Comparison of ENCODE assay signal across 27 cellular contexts in the genomic region with DNA sequence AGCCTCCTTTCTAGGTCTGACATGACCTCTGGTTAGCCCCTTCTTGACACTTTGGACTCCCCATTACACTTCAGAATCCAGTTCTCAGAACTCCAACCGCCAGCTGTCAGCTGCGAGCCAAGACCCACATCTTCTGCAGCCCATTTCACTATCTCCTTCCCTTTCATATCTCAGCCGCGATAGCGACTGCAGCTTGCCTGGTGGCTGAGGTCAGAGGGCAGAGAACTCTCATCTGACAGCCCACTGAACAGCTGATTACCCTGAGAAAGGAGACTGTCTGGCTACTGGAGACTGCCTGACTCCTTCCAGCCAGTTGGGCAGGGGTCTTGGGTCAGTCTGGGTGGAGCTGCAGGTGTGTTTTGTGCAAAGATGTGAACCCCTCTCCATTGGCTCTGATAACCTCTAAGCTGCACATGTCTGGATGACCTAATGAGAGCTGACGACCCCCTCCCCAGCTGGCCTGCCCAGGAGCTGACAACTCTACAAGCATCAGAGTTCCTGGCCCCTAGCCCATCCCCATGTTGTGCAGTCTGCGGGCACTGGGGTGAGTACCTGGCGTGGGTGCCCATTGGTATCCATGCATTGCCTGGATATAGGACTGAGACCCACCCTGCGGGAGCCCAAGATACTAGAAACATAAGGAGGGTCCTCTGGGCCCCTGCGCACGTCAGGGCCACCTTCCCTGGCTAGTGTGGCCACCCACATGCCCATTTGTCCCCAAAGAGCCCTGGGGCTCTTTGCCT. TPM values are rescaled to one million over a fixed set of nuclear protein-coding genes. Genes with fewer than 3 reads are reported as not detected.
DNase-seq lines count a peak whose midpoint lies in the region; ATAC-seq, FAIRE-seq and TF ChIP-seq lines count a peak whose summit lies in the region.
"Had no signal": no experiment of that assay in that cellular context is flagged by ENCODE, and none has a peak within 500 bp of the region (broad histone marks: within the 10 kb centered on the region; RNA-seq: fewer than 3 reads in every experiment).

No MANE protein-coding gene starts in this region.

- CTCF ChIA-PET in K562 (lab: Yijun Ruan, JAX; ENCODE audit: low intra/inter-chr PET ratio), result no interaction called here

- H3K4me3 ChIP-seq in H7 (ENCODE audit: insufficient read depth, low read depth, low read length) (no peak overlapping the region), K562 (no peak overlapping the region), lower lobe of right lung (peak overlapping the region; percentile 44)
- H3K4me3 ChIP-seq: left ventricle myocardium inferior, PC-9, tibial nerve had no signal

- 16% methylated on average over 11 of the region's 11 CpGs for WGBS in K562 (ENCODE audit: insufficient coverage, low coverage, missing lambda C conversion rate)

- no peak overlapping the region for H3K4me3 Mint-ChIP-seq in activated naive CD8-positive, alpha-beta T cell treated with anti-CD3 and anti-CD28 coated beads for 36 hours
- no peak overlapping the region for H3K4me3 Mint-ChIP-seq in activated T-cell treated with anti-CD3 and anti-CD28 coated beads, Interleukin-2, amount 50 U/mL, for 24 hours
- H3K4me3 Mint-ChIP-seq: activated B cell treated with CpG ODN at 0.5 μM for 24 hours; stimulated activated naive CD8-positive, alpha-beta T cell treated with anti-CD3 and anti-CD28 coated beads, Interleukin-15, amount 100 ng/mL, for 72 hours had no signal

- POLR2A ChIA-PET in K562 (lab: Yijun Ruan, JAX), result interaction anchor here (0.5 to 2.6 kb wide), 8 partner anchors 13 to 244 kb away, joined by 3 to 9 read pairs (median 3); partner anchors contain the start of gene SLC3A2

- H3K4me2 ChIP-seq in K562 (ENCODE audit: insufficient read depth, low read length), result no peak overlapping the region
- H3K4me2 ChIP-seq: PC-9 had no signal

- in situ Hi-C loops in K562 (cut with MboI), result no loop called here

- H3K36me3 ChIP-seq in H7 (replicated peaks; ENCODE audit: control insufficient read depth, insufficient read depth, low read length), result no peaks in the 10 kb centered on the region
- no peaks in the 10 kb centered on the region for H3K36me3 ChIP-seq in K562 (ENCODE audit: control insufficient read depth, insufficient read depth, low read length)
- H3K36me3 ChIP-seq in lower lobe of right lung, result no peaks in the 10 kb centered on the region
- H3K36me3 ChIP-seq: left ventricle myocardium inferior, tibial nerve had no signal

- H3K27me3 ChIP-seq in H7 (ENCODE audit: control insufficient read depth, insufficient read depth, low read length), result peaks cover 28% of the 10 kb centered on the region
- peaks cover 0 to 13% of the 10 kb centered on the region in 2 experiments; a peak in 3 of 5 replicates for H3K27me3 ChIP-seq in K562 (ENCODE audit: control insufficient read depth in 2 of 2, insufficient read depth in 2 of 2, low read length in 2 of 2)
- H3K27me3 ChIP-seq in lower lobe of right lung (ENCODE audit: low read depth), result peaks cover 42% of the 10 kb centered on the region

- H3K4me1 ChIP-seq in K562 (replicated peaks in 1 of 2; ENCODE audit: control insufficient read depth in 2 of 2, insufficient read depth in 2 of 2, low read length in 2 of 2) (peaks cover 19 to 49% of the 10 kb centered on the region in 2 experiments), lower lobe of right lung (peaks cover 8% of the 10 kb centered on the region)

- ATAC-seq in K562, result peak; percentile 11; the same call in 1 of the 3 replicates
- no peak for ATAC-seq in lower lobe of right lung
- ATAC-seq: stimulated activated naive CD8-positive, alpha-beta T cell treated with anti-CD3 and anti-CD28 coated beads, Interleukin-15, amount 100 ng/mL, for 72 hours had no signal

- no peaks in the 10 kb centered on the region for H3K79me2 ChIP-seq in K562 (ENCODE audit: control insufficient read depth, insufficient read depth, low read length)

- peak; percentile 60; the same call in 1 of the 2 replicates for TF ChIP-seq EP300 in K562 (IDR thresholded peaks at IDR 0.05; ENCODE audit: low read length)

- H3K9me3 ChIP-seq in K562 (replicated peaks; ENCODE audit: control insufficient read depth, insufficient read depth, low read depth, low read length) (no peaks in the 10 kb centered on the region), lower lobe of right lung (no peaks in the 10 kb centered on the region)
- H3K9me3 ChIP-seq: left ventricle myocardium inferior had no signal

- TF ChIP-seq POLR2A in K562 (conservative IDR thresholded peaks at IDR 0.05), result no peak

- H2AFZ ChIP-seq in K562 (ENCODE audit: low read depth, low read length), result no peak overlapping the region
- H2AFZ ChIP-seq: PC-9 had no signal

- TF ChIP-seq RAD21 in K562 (CRISPR knock-in tag; conservative IDR thresholded peaks at IDR 0.05 in 1 of 2, IDR thresholded peaks at IDR 0.05 in 1 of 2), result no peak

- peak; percentile 65 for FAIRE-seq in K562 (lab: Jason Lieb, UNC)

- peaks cover 42% of the 10 kb centered on the region for H3K27me3 Mint-ChIP-seq in activated naive CD8-positive, alpha-beta T cell treated with anti-CD3 and anti-CD28 coated beads for 36 hours
- H3K27me3 Mint-ChIP-seq in activated T-cell treated with anti-CD3 and anti-CD28 coated beads, Interleukin-2, amount 50 U/mL, for 24 hours, result peaks cover 45% of the 10 kb centered on the region

- 0 out of 2 replicates have a peak, but pooled peaks cover 7% of the 10 kb centered on the region for H4K20me1 ChIP-seq in K562 (replicated peaks; ENCODE audit: control insufficient read depth, insufficient read depth, low read length)

- no peaks in the 10 kb centered on the region for H3K9me3 Mint-ChIP-seq in activated naive CD8-positive, alpha-beta T cell treated with anti-CD3 and anti-CD28 coated beads for 36 hours
- H3K9me3 Mint-ChIP-seq in activated T-cell treated with anti-CD3 and anti-CD28 coated beads, Interleukin-2, amount 50 U/mL, for 24 hours, result no peaks in the 10 kb centered on the region
- H3K9me3 Mint-ChIP-seq: activated B cell treated with CpG ODN at 0.5 μM for 24 hours; stimulated activated naive CD8-positive, alpha-beta T cell treated with anti-CD3 and anti-CD28 coated beads, Interleukin-15, amount 100 ng/mL, for 72 hours had no signal

- no peak overlapping the region for H3K27ac Mint-ChIP-seq in activated naive CD8-positive, alpha-beta T cell treated with anti-CD3 and anti-CD28 coated beads for 36 hours
- H3K27ac Mint-ChIP-seq in activated T-cell treated with anti-CD3 and anti-CD28 coated beads, Interleukin-2, amount 50 U/mL, for 24 hours, result no peak overlapping the region
- H3K27ac Mint-ChIP-seq: activated B cell treated with CpG ODN at 0.5 μM for 24 hours; stimulated activated naive CD8-positive, alpha-beta T cell treated with anti-CD3 and anti-CD28 coated beads, Interleukin-15, amount 100 ng/mL, for 72 hours had no signal

- H3K27ac ChIP-seq in K562 (ENCODE audit: extremely low read depth, low read depth, low read length), result no peak overlapping the region
- peak overlapping the region; percentile 67 for H3K27ac ChIP-seq in lower lobe of right lung
- H3K27ac ChIP-seq in temporal lobe (ENCODE audit: low read depth, low read length), result peak overlapping the region; percentile 86
- H3K27ac ChIP-seq: left ventricle myocardium inferior, PC-9, tibial nerve had no signal

- H3K36me3 Mint-ChIP-seq in activated naive CD8-positive, alpha-beta T cell treated with anti-CD3 and anti-CD28 coated beads for 36 hours, result no peaks in the 10 kb centered on the region
- no peaks in the 10 kb centered on the region for H3K36me3 Mint-ChIP-seq in activated T-cell treated with anti-CD3 and anti-CD28 coated beads, Interleukin-2, amount 50 U/mL, for 24 hours (ENCODE audit: low read depth)

- peaks cover 11% of the 10 kb centered on the region for H3K4me1 Mint-ChIP-seq in activated naive CD8-positive, alpha-beta T cell treated with anti-CD3 and anti-CD28 coated beads for 36 hours
- peaks cover 17% of the 10 kb centered on the region for H3K4me1 Mint-ChIP-seq in activated T-cell treated with anti-CD3 and anti-CD28 coated beads, Interleukin-2, amount 50 U/mL, for 24 hours (ENCODE audit: low read depth)

- H3K9ac ChIP-seq in K562 (ENCODE audit: insufficient read depth in 1 of 2, low read depth in 2 of 2, low read length in 2 of 2), result peak overlapping the region in 1 of 2 experiments; percentile 19; a peak in 1 of 4 replicates

- intact Hi-C loops in K562 (cut with micrococcal nuclease), result no loop called here
- intact Hi-C loops in lower lobe of right lung (cut with DNase I), result no loop called here

- BruUV-seq in K562 (replicated peaks; lab: Mats Ljungman, UMichigan), result no TSS peak

- DNase-seq in H7, result peak; percentile 21
- peak; percentile 41 to 69 (median 47) for DNase-seq in K562 (ENCODE audit: extremely low read depth in 1 of 4, low spot score in 3 of 4)
- DNase-seq in lower lobe of right lung, result peak; percentile 21
- DNase-seq in HPDE6-E6E7 (ENCODE audit: extremely low spot score), result no peak
- no peak for DNase-seq in activated naive CD8-positive, alpha-beta T cell treated with anti-CD3 and anti-CD28 coated beads for 36 hours
- DNase-seq in activated T-cell treated with anti-CD3 and anti-CD28 coated beads, Interleukin-2, amount 50 U/mL, for 24 hours, result no peak
- DNase-seq: activated B cell treated with CpG ODN at 0.5 μM for 24 hours; activated CD4-positive, alpha-beta T cell treated with anti-CD3 and anti-CD28 coated beads, Interleukin-2, amount 50 U/mL, for 4 hours; activated naive CD4-positive, alpha-beta T cell treated with anti-CD3 and anti-CD28 coated beads, Interleukin-2, amount 50 U/mL, for 16 hours; Calu3; dermis blood vessel endothelial cell; DMS79 treated with DMSO at 0.1 percent for 48 hours; left ventricle myocardium inferior; NCI-H1694 treated with DMSO at 0.1 percent for 48 hours; NCI-H2171 treated with DMSO at 0.1 percent for 48 hours; NCI-H524 treated with DMSO at 0.1 percent for 48 hours; occipital lobe; SHP77 treated with DMSO at 0.1 percent for 48 hours; stimulated activated naive CD8-positive, alpha-beta T cell treated with anti-CD3 and anti-CD28 coated beads, Interleukin-15, amount 100 ng/mL, for 72 hours had no signal

- H3K9me1 ChIP-seq in K562 (ENCODE audit: control insufficient read depth, insufficient read depth, low read length), result no peaks in the 10 kb centered on the region

- TF ChIP-seq CTCF in K562 (IDR thresholded peaks at IDR 0.05 in 2 of 3, conservative IDR thresholded peaks at IDR 0.05 in 1 of 3; ENCODE audit: insufficient read depth in 2 of 3, low read depth in 1 of 3, low read length in 3 of 3) (no peak), lower lobe of right lung (IDR thresholded peaks at IDR 0.05) (no peak)

RNA-seq across cellular contexts. Expression of gene CHRM1, which starts 1.1 kb away (rescaled TPM):
- total RNA-seq in H7 (2014; rRNA removed; shearing (Covaris generic)), result not detected in 2 replicates
- not detected in 2 replicates for total RNA-seq in K562 (2011; cell fraction: chromatin; rRNA removed; ENCODE audit: low replicate concordance)
- not detected in 2 replicates for total RNA-seq in K562 (2011; cell fraction: nucleolus; rRNA removed)
- total RNA-seq in K562 (2011; cell fraction: nucleoplasm; rRNA removed), result not detected in 2 replicates
- total RNA-seq in K562 (2014; rRNA removed), result not detected in 2 replicates
- not detected in 2 replicates for total RNA-seq in K562 (2014; rRNA removed; fragmentation: Illumina TruSeq; extraction: Trizol)
- total RNA-seq in K562 (2015; rRNA removed; fragmentation: Illumina TruSeq; extraction: Trizol), result not detected in 2 replicates
- total RNA-seq in K562 (2021), result not detected in 2 replicates
- polyA plus RNA-seq in K562 (2011; rRNA removed), result not detected in 2 replicates
- not detected in 2 replicates for polyA plus RNA-seq in K562 (2011; cell fraction: cytosol; rRNA removed)
- polyA plus RNA-seq in K562 (2011; cell fraction: nucleus; rRNA removed), result not detected in 2 replicates
- not detected in 2 replicates for polyA plus RNA-seq in K562 (2012)
- polyA plus RNA-seq in K562 (2014; fragmentation: Illumina TruSeq; extraction: Trizol), result not detected in 2 replicates
- polyA plus RNA-seq in K562 (2014; fragmentation: Nextera tagmentation; extraction: Ambion mirVana), result not detected
- not detected in 2 replicates for polyA plus RNA-seq in K562 (2014; rRNA removed)
- polyA minus RNA-seq in K562 (2011; rRNA and poly(A)+ RNA removed), result not detected in 2 replicates
- not detected in 2 replicates for polyA minus RNA-seq in K562 (2011; cell fraction: cytosol; rRNA and poly(A)+ RNA removed)
- polyA minus RNA-seq in K562 (2011; cell fraction: nucleus; rRNA and poly(A)+ RNA removed), result not detected in 2 replicates
- total RNA-seq in lower lobe of right lung, result 6.8 TPM
- 8.9 TPM for total RNA-seq in temporal lobe
- total RNA-seq in activated naive CD8-positive, alpha-beta T cell treated with anti-CD3 and anti-CD28 coated beads for 36 hours, result not detected
- total RNA-seq: activated B cell treated with CpG ODN at 0.5 μM for 24 hours, aorta, Calu3, cardiac septum, dermis blood vessel endothelial cell, fibroblast of lung, left ventricle myocardium inferior, PC-9, skeletal muscle tissue, tibial nerve had no signal
- polyA plus RNA-seq: AG04450, aorta, fibroblast of lung had no signal

RNA-seq across cellular contexts. Expression of gene SLC3A2, which starts 39.4 kb away (rescaled TPM):
- total RNA-seq in H7 (2014; rRNA removed; shearing (Covaris generic)), result 271 and 340 TPM in 2 replicates
- 762 and 871 TPM in 2 replicates for total RNA-seq in K562 (2011; cell fraction: chromatin; rRNA removed; ENCODE audit: low replicate concordance)
- total RNA-seq in K562 (2011; cell fraction: nucleolus; rRNA removed), result 808 and 809 TPM in 2 replicates
- total RNA-seq in K562 (2011; cell fraction: nucleoplasm; rRNA removed), result 628 and 726 TPM in 2 replicates
- total RNA-seq in K562 (2014; rRNA removed), result 245 and 289 TPM in 2 replicates
- total RNA-seq in K562 (2014; rRNA removed; fragmentation: Illumina TruSeq; extraction: Trizol), result 214 and 276 TPM in 2 replicates
- 120 and 132 TPM in 2 replicates for total RNA-seq in K562 (2015; rRNA removed; fragmentation: Illumina TruSeq; extraction: Trizol)
- 255 and 276 TPM in 2 replicates for total RNA-seq in K562 (2021)
- 282 and 323 TPM in 2 replicates for polyA plus RNA-seq in K562 (2011; rRNA removed)
- polyA plus RNA-seq in K562 (2011; cell fraction: cytosol; rRNA removed), result 289 and 316 TPM in 2 replicates
- polyA plus RNA-seq in K562 (2011; cell fraction: nucleus; rRNA removed), result 1,169 and 1,253 TPM in 2 replicates
- 196 and 375 TPM in 2 replicates for polyA plus RNA-seq in K562 (2012)
- 183 and 221 TPM in 2 replicates for polyA plus RNA-seq in K562 (2014; fragmentation: Illumina TruSeq; extraction: Trizol)
- 10 to 100 TPM; 20.0 to 39.7 TPM for polyA plus RNA-seq in K562 (2014; fragmentation: Nextera tagmentation; extraction: Ambion mirVana)
- polyA plus RNA-seq in K562 (2014; rRNA removed), result 254 and 296 TPM in 2 replicates
- 168 and 173 TPM in 2 replicates for polyA minus RNA-seq in K562 (2011; rRNA and poly(A)+ RNA removed)
- 167 and 196 TPM in 2 replicates for polyA minus RNA-seq in K562 (2011; cell fraction: cytosol; rRNA and poly(A)+ RNA removed)
- polyA minus RNA-seq in K562 (2011; cell fraction: nucleus; rRNA and poly(A)+ RNA removed), result 164 and 348 TPM in 2 replicates
- total RNA-seq in lower lobe of right lung, result 214 TPM
- 66.9 TPM for total RNA-seq in temporal lobe
- total RNA-seq in activated naive CD8-positive, alpha-beta T cell treated with anti-CD3 and anti-CD28 coated beads for 36 hours, result 100 to 1,000 TPM; 408 to 428 TPM

Comparison
In these comparisons a context has a peak if more than half of its experiments do, and no peak if none do; other contexts are left out.
1. DNase-seq: peak in H7 (single experiment), K562 (4 of 4) and lower lobe of right lung (single experiment); none in HPDE6-E6E7 (single experiment), activated naive CD8-positive, alpha-beta T cell treated with anti-CD3 and anti-CD28 coated beads for 36 hours (single experiment) and activated T-cell treated with anti-CD3 and anti-CD28 coated beads, Interleukin-2, amount 50 U/mL, for 24 hours (single experiment).